9 cellular contexts compared by ENCODE assay signal in genomic region chr1:218665216-218665615, GRCh38.
DNase-seq lines count a peak whose midpoint lies in the region; ATAC-seq and TF ChIP-seq lines count a peak whose summit lies in the region.
"Had no signal": no experiment of that assay in that cellular context is flagged by ENCODE, and none has a peak within 500 bp of the region (broad histone marks: within the 10 kb centered on the region; RNA-seq: fewer than 3 reads in every experiment).

No MANE protein-coding gene starts in this region.

- H3K27me3 ChIP-seq in MM.1S (replicated peaks; ENCODE audit: insufficient read depth, low read length): no peaks in the 10 kb centered on the region

- H3K4me3 ChIP-seq in astrocyte of the cerebellum (ENCODE audit: low read depth, low read length): no peak overlapping the region
- no peak overlapping the region for H3K4me3 ChIP-seq in retinal pigment epithelial cell (ENCODE audit: low read length)
- no peak overlapping the region for H3K4me3 ChIP-seq in MM.1S (ENCODE audit: low read length)

- H3K9me2 ChIP-seq in MM.1S (replicated peaks; ENCODE audit: insufficient read depth, low read length): no peaks in the 10 kb centered on the region

- H3K79me2 ChIP-seq in MM.1S (ENCODE audit: low read length): no peaks in the 10 kb centered on the region

- H3K4me1 ChIP-seq in MM.1S (ENCODE audit: low read length): no peaks in the 10 kb centered on the region

- no peaks in the 10 kb centered on the region for H4K20me1 ChIP-seq in MM.1S (ENCODE audit: insufficient read depth, low read length)

- peak; percentile 89 for ATAC-seq in left ventricle myocardium superior
- no peak for ATAC-seq in GM21737 (IDR thresholded peaks at IDR 0.05; ENCODE audit: unreplicated experiment)

- H3F3A ChIP-seq in MM.1S (ENCODE audit: insufficient read depth, low read length): no peaks in the 10 kb centered on the region

- H3K9me3 ChIP-seq in MM.1S (replicated peaks; ENCODE audit: insufficient read depth, low read length): no peaks in the 10 kb centered on the region

- in situ Hi-C loops in astrocyte of the cerebellum (cut with HindIII; ENCODE audit: low sequenced_read_pairs): no loop called here

- no peak overlapping the region for H3K9ac ChIP-seq in MM.1S (ENCODE audit: low read length)

- H2AFZ ChIP-seq in MM.1S (ENCODE audit: low read length): no peak overlapping the region

- no peak overlapping the region for H3K27ac ChIP-seq in MM.1S (ENCODE audit: low read length)

- peak; percentile 62 for DNase-seq in GM03348 (ENCODE audit: low spot score)
- DNase-seq in astrocyte of the cerebellum (ENCODE audit: low read depth): peak; percentile 42
- peak; percentile 49 for DNase-seq in left ventricle myocardium superior
- peak; percentile 66 for DNase-seq in retinal pigment epithelial cell (ENCODE audit: low read depth)
- DNase-seq in MM.1S: no peak
- no peak for DNase-seq in OCI-M2 (lab: John Stamatoyannopoulos, UW; ENCODE audit: unreplicated experiment)
- no peak for DNase-seq in T1000 (lab: John Stamatoyannopoulos, UW)
- DNase-seq: activated CD8-positive, alpha-beta memory T cell treated with anti-CD3 and anti-CD28 coated beads for 24 hours had no signal

- intact Hi-C loops in left ventricle myocardium superior (cut with micrococcal nuclease): no loop called here

- H3K36me3 ChIP-seq in MM.1S (replicated peaks; ENCODE audit: insufficient read depth, low read length): no peaks in the 10 kb centered on the region

- TF ChIP-seq CTCF in astrocyte of the cerebellum (IDR thresholded peaks at IDR 0.05; ENCODE audit: low read depth, low read length, missing control alignments) (no peak), retinal pigment epithelial cell (conservative IDR thresholded peaks at IDR 0.05; ENCODE audit: low read depth, low read length) (no peak), MM.1S (IDR thresholded peaks at IDR 0.05; ENCODE audit: low read length) (no peak)

- no peak overlapping the region for H3K4me2 ChIP-seq in MM.1S (ENCODE audit: low read depth, low read length)

Comparison
In these comparisons a context has a peak if more than half of its experiments do, and no peak if none do; other contexts are left out.
1. DNase-seq: peak in GM03348 (single experiment), astrocyte of the cerebellum (single experiment), left ventricle myocardium superior (single experiment) and retinal pigment epithelial cell (single experiment); none in MM.1S (single experiment), OCI-M2 (single experiment) and T1000 (single experiment).